In the genomic region with DNA sequence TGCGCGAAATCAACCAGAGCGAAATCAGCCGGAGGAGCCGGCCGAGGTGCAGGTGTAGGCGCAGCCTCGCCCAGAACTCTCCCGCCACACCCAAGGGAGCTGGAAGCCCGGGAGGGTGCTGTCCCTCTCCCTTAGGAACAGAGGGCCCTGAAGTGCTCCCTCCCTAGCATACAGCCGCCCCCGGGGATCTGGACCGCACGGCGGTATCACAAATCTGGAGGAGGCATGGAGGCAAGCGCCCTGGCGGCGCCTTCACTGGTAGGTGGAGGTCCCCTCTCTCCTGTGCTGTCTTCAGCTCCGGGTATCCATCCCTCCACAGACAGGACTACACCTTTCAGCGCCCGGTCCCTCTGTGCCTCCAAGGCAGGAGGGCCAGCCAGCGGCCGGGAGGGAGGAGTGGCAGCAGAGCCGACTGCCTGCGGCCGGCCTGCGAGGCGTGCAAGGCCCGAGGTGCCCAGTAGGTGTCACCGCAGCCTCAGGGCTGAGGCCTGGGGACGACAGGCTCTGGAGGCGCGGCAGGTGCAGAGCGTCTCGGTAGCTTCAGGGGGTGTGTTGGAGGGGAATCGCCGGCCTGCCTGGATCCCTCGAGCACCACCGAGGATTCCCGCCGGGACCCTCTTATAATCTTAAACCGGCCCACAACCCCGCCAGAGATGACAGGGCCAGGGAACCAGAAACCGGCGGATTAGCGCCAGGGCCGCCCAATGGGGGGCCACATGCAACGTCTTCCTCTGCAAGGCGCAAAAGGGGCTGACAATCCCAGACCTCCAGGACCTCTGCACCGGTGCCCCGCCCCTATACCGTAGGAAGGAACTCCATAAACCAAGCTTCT, we compare ENCODE assay signal across 8 cellular contexts. TPM values are rescaled to one million over a fixed set of nuclear protein-coding genes. Genes with fewer than 3 reads are reported as not detected.
DNase-seq lines count a peak whose midpoint lies in the region; ATAC-seq and TF ChIP-seq lines count a peak whose summit lies in the region.

No MANE protein-coding gene starts in this region.

- H3K36me3 Mint-ChIP-seq in activated CD8-positive, alpha-beta T cell treated with anti-CD3 and anti-CD28 coated beads, Interleukin-2, amount 10 ng/mL, durations not matched to agents 7 days and 5 days (ENCODE audit: low read depth), result no peaks in the 10 kb centered on the region
- H3K36me3 Mint-ChIP-seq in effector memory CD8-positive, alpha-beta T cell (ENCODE audit: insufficient read depth), result no peaks in the 10 kb centered on the region
- H3K36me3 Mint-ChIP-seq in mesothelial cell of epicardium, result no peaks in the 10 kb centered on the region

- peak overlapping the region; percentile 42 for H3K4me3 Mint-ChIP-seq in activated CD8-positive, alpha-beta T cell treated with anti-CD3 and anti-CD28 coated beads, Interleukin-2, amount 10 ng/mL, durations not matched to agents 7 days and 5 days
- H3K4me3 Mint-ChIP-seq in effector memory CD8-positive, alpha-beta T cell, result peak overlapping the region; percentile 51 to 60
- H3K4me3 Mint-ChIP-seq in mesothelial cell of epicardium, result no peak overlapping the region

- H3K9me3 Mint-ChIP-seq in activated CD8-positive, alpha-beta T cell treated with anti-CD3 and anti-CD28 coated beads, Interleukin-2, amount 10 ng/mL, durations not matched to agents 7 days and 5 days (ENCODE audit: insufficient read depth), result no peaks in the 10 kb centered on the region
- H3K9me3 Mint-ChIP-seq in effector memory CD8-positive, alpha-beta T cell, result no peaks in the 10 kb centered on the region
- H3K9me3 Mint-ChIP-seq in mesothelial cell of epicardium, result no peaks in the 10 kb centered on the region

- TF ChIP-seq CTCF in AG04449 (IDR thresholded peaks at IDR 0.05; ENCODE audit: insufficient read depth, low read length, missing control alignments), result peak; percentile 96
- peak; percentile 78 for TF ChIP-seq CTCF in mesothelial cell of epicardium (IDR thresholded peaks at IDR 0.05; ENCODE audit: unreplicated experiment)

- H3K27ac Mint-ChIP-seq in activated CD8-positive, alpha-beta T cell treated with anti-CD3 and anti-CD28 coated beads, Interleukin-2, amount 10 ng/mL, durations not matched to agents 7 days and 5 days, result no peak overlapping the region
- no peak overlapping the region for H3K27ac Mint-ChIP-seq in effector memory CD8-positive, alpha-beta T cell
- H3K27ac Mint-ChIP-seq in mesothelial cell of epicardium, result no peak overlapping the region

- DNase-seq in AG04449 (ENCODE audit: low read depth, low spot score) (no peak), NCI-H69 (lab: John Stamatoyannopoulos, UW) (peak; percentile 74), mesothelial cell of epicardium (ENCODE audit: low spot score in 2 of 2, unreplicated experiment in 2 of 2) (peak in 1 of 2 experiments; percentile 76)
- peak; percentile 82 for DNase-seq in activated CD8-positive, alpha-beta T cell treated with anti-CD3 and anti-CD28 coated beads, Interleukin-2, amount 10 ng/mL, durations not matched to agents 7 days and 5 days
- peak; percentile 71 to 78 (median 77) for DNase-seq in effector memory CD8-positive, alpha-beta T cell
- DNase-seq in stimulated activated CD8-positive, alpha-beta memory T cell treated with anti-CD3 and anti-CD28 coated beads, Interleukin-15, amount 100 ng/mL, for 48 hours (ENCODE audit: low read depth in 2 of 2), result peak; percentile 71 to 72

- peaks cover 62% of the 10 kb centered on the region for H3K27me3 Mint-ChIP-seq in activated CD8-positive, alpha-beta T cell treated with anti-CD3 and anti-CD28 coated beads, Interleukin-2, amount 10 ng/mL, durations not matched to agents 7 days and 5 days (ENCODE audit: low read depth)
- H3K27me3 Mint-ChIP-seq in effector memory CD8-positive, alpha-beta T cell, result peaks cover 72 to 96% of the 10 kb centered on the region in 2 donors
- peaks cover 92% of the 10 kb centered on the region for H3K27me3 Mint-ChIP-seq in mesothelial cell of epicardium (ENCODE audit: low read depth)

- POLR2A ChIA-PET in AG04449 (lab: Yijun Ruan, JAX), result no interaction called here
- POLR2A ChIA-PET in activated CD8-positive, alpha-beta T cell treated with anti-CD3 and anti-CD28 coated beads, Interleukin-2, amount 10 ng/mL, durations not matched to agents 7 days and 5 days (lab: Charles Lee), result interaction anchor here (0.6 kb wide), 1 partner anchor 389 kb away, joined by 4 read pairs; no protein-coding TSS in a partner anchor

- peaks cover 21% of the 10 kb centered on the region for H3K4me1 Mint-ChIP-seq in activated CD8-positive, alpha-beta T cell treated with anti-CD3 and anti-CD28 coated beads, Interleukin-2, amount 10 ng/mL, durations not matched to agents 7 days and 5 days (ENCODE audit: low read depth)
- H3K4me1 Mint-ChIP-seq in effector memory CD8-positive, alpha-beta T cell (ENCODE audit: low read depth in 2 of 2), result peaks cover 9 to 15% of the 10 kb centered on the region in 2 donors
- H3K4me1 Mint-ChIP-seq in mesothelial cell of epicardium, result peaks cover 8% of the 10 kb centered on the region

- ATAC-seq in GM18873 (IDR thresholded peaks at IDR 0.05; ENCODE audit: low FRiP score, unreplicated experiment) (peak; percentile 75), HG03280 (IDR thresholded peaks at IDR 0.05; ENCODE audit: unreplicated experiment) (peak; percentile 89)
- peak; percentile 92 for ATAC-seq in activated CD8-positive, alpha-beta T cell treated with anti-CD3 and anti-CD28 coated beads, Interleukin-2, amount 10 ng/mL, durations not matched to agents 7 days and 5 days
- peak; percentile 94 for ATAC-seq in effector memory CD8-positive, alpha-beta T cell (replicated peaks)

- no peak overlapping the region for H3K4me3 ChIP-seq in AG04449 (ENCODE audit: low read depth, low read length)

- CTCF ChIA-PET in AG04449 (lab: Yijun Ruan, JAX), result interaction anchor here (0.6 to 28.6 kb wide), 39 partner anchors 7 to 298 kb away, joined by 3 to 709 read pairs (median 5); a partner anchor contains a TSS
- CTCF ChIA-PET in activated CD8-positive, alpha-beta T cell treated with anti-CD3 and anti-CD28 coated beads, Interleukin-2, amount 10 ng/mL, durations not matched to agents 7 days and 5 days (lab: Charles Lee), result interaction anchor here (0.6 to 5.8 kb wide), 37 partner anchors 8 to 475 kb away, joined by 3 to 64 read pairs (median 5); no protein-coding TSS in a partner anchor

RNA-seq across cellular contexts. Expression of a gene that starts 2.8 kb away (rescaled TPM):
- not detected for total RNA-seq in activated CD8-positive, alpha-beta T cell treated with anti-CD3 and anti-CD28 coated beads, Interleukin-2, amount 10 ng/mL, durations not matched to agents 7 days and 5 days
- total RNA-seq in mesothelial cell of epicardium, result 0.18 to 0.62 TPM (median 0.38 TPM) in 3 replicates

RNA-seq across cellular contexts. Expression of a gene that starts 16.6 kb away (rescaled TPM):
- not detected for total RNA-seq in activated CD8-positive, alpha-beta T cell treated with anti-CD3 and anti-CD28 coated beads, Interleukin-2, amount 10 ng/mL, durations not matched to agents 7 days and 5 days
- not detected in 3 replicates for total RNA-seq in mesothelial cell of epicardium
